Comparison of ENCODE assay signal across 6 cellular contexts in the genomic region with DNA sequence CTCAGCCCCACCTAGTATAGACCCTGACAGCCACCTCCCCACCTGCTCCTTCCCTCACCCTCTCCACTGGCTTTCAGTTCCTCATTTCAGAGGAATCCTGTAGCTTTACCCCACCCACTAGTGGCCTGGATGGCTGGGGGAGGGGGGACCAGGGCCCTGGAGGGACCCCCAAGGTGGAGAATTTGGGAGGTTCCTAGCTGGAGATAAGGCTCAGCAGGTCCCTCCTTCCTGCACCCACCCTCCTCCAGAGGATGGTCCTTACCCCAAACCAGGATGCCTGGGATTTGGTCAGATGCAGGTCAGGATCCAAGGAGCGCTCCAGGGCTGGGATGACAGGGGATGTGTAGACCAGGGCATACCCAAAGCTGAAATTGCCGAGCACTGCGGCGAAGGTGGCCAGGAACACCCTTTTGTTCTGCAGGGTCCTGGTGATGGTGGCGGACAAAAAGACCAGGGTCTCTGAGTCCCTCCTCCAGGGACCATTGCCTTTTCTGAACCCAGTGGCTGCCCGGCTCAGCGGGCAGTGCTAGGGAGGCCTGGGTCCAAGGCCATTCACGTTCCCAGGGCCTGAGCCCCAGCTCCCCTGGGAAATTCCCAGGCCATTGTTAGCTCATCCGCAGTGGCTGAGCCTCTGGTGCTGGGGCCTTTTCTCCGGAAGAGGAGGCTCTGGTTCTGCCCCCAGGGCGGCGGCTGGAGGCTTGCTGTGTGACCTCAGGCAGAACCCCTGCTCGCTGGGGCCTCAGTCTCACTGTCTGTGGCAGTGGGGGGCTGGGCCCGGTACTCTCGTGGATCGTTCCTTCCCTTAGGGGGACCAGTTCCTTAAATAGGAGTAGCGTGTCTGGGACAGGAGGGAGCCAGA. TPM values are rescaled to one million over a fixed set of nuclear protein-coding genes. Genes with fewer than 3 reads are reported as not detected.
DNase-seq lines count a peak whose midpoint lies in the region; ATAC-seq and TF ChIP-seq lines count a peak whose summit lies in the region.

No MANE protein-coding gene starts in this region.

- H3K4me1 Mint-ChIP-seq in activated CD4-positive, alpha-beta memory T cell treated with anti-CD3 and anti-CD28 coated beads, Interleukin-2, amount 10 ng/mL, durations not matched to agents 7 days and 5 days, result peaks cover 13% of the 10 kb centered on the region

- no peak overlapping the region for H3K27ac Mint-ChIP-seq in activated CD4-positive, alpha-beta memory T cell treated with anti-CD3 and anti-CD28 coated beads, Interleukin-2, amount 10 ng/mL, durations not matched to agents 7 days and 5 days

- POLR2A ChIA-PET in activated CD4-positive, alpha-beta memory T cell treated with anti-CD3 and anti-CD28 coated beads, Interleukin-2, amount 10 ng/mL, durations not matched to agents 7 days and 5 days (lab: Charles Lee), result interaction anchor here (0.6 to 3.0 kb wide), 5 partner anchors 16 to 130 kb away, joined by 3 to 6 read pairs (median 5); a partner anchor contains a TSS
- POLR2A ChIA-PET in HEK293T (lab: Yijun Ruan, JAX), result interaction anchor here (1.0 to 1.5 kb wide), 4 partner anchors 16 to 130 kb away, joined by 3 to 6 read pairs (median 4); a partner anchor contains a TSS

- no peaks in the 10 kb centered on the region for H3K36me3 Mint-ChIP-seq in activated CD4-positive, alpha-beta memory T cell treated with anti-CD3 and anti-CD28 coated beads, Interleukin-2, amount 10 ng/mL, durations not matched to agents 7 days and 5 days (ENCODE audit: low read depth)

- DNase-seq in activated CD4-positive, alpha-beta memory T cell treated with anti-CD3 and anti-CD28 coated beads, Interleukin-2, amount 10 ng/mL, durations not matched to agents 7 days and 5 days, result no peak
- no peak for DNase-seq in left lobe of liver (ENCODE audit: low spot score)
- no peak for DNase-seq in NCI-H2107 treated with DMSO at 0.1 percent for 48 hours (lab: John Stamatoyannopoulos, UW; ENCODE audit: unreplicated experiment)
- DNase-seq in HEK293T (ENCODE audit: extremely low spot score), result no peak

- H3K27me3 Mint-ChIP-seq in activated CD4-positive, alpha-beta memory T cell treated with anti-CD3 and anti-CD28 coated beads, Interleukin-2, amount 10 ng/mL, durations not matched to agents 7 days and 5 days, result peaks cover 9% of the 10 kb centered on the region

- CTCF ChIA-PET in activated CD4-positive, alpha-beta memory T cell treated with anti-CD3 and anti-CD28 coated beads, Interleukin-2, amount 10 ng/mL, durations not matched to agents 7 days and 5 days (lab: Charles Lee), result interaction anchor here (1.7 kb wide), 1 partner anchor 334 kb away, joined by 4 read pairs; no protein-coding TSS in a partner anchor
- CTCF ChIA-PET in HEK293T (lab: Yijun Ruan, JAX), result no interaction called here

- H3K9me3 Mint-ChIP-seq in activated CD4-positive, alpha-beta memory T cell treated with anti-CD3 and anti-CD28 coated beads, Interleukin-2, amount 10 ng/mL, durations not matched to agents 7 days and 5 days, result no peaks in the 10 kb centered on the region

- H3K4me3 Mint-ChIP-seq in activated CD4-positive, alpha-beta memory T cell treated with anti-CD3 and anti-CD28 coated beads, Interleukin-2, amount 10 ng/mL, durations not matched to agents 7 days and 5 days, result peak overlapping the region; percentile 37

- peak; percentile 13 for ATAC-seq in GM18870 (IDR thresholded peaks at IDR 0.05; ENCODE audit: unreplicated experiment)
- ATAC-seq in HG03039 (IDR thresholded peaks at IDR 0.05; ENCODE audit: unreplicated experiment), result peak; percentile 23
- ATAC-seq in left lobe of liver, result peak; percentile 15

TF ChIP-seq in HEK293T, 16 proteins besides CTCF, POLR2A, EP300 and RAD21:
- TF ChIP-seq ZNF384 (IDR thresholded peaks at IDR 0.05) (no peak), ELF4 (IDR thresholded peaks at IDR 0.05) (no peak), FOXA1 (IDR thresholded peaks at IDR 0.05) (no peak), FOXK2 (IDR thresholded peaks at IDR 0.05) (no peak), LEF1 (IDR thresholded peaks at IDR 0.05; ENCODE audit: borderline replicate concordance) (no peak), CTBP1 (IDR thresholded peaks at IDR 0.05; ENCODE audit: borderline replicate concordance) (no peak), ARNT (IDR thresholded peaks at IDR 0.05) (no peak), SP1 (IDR thresholded peaks at IDR 0.05) (no peak), HDGF (IDR thresholded peaks at IDR 0.05; ENCODE audit: borderline replicate concordance) (no peak), L3MBTL2 (conservative IDR thresholded peaks at IDR 0.05) (no peak)
- TF ChIP-seq, protein P1, sequence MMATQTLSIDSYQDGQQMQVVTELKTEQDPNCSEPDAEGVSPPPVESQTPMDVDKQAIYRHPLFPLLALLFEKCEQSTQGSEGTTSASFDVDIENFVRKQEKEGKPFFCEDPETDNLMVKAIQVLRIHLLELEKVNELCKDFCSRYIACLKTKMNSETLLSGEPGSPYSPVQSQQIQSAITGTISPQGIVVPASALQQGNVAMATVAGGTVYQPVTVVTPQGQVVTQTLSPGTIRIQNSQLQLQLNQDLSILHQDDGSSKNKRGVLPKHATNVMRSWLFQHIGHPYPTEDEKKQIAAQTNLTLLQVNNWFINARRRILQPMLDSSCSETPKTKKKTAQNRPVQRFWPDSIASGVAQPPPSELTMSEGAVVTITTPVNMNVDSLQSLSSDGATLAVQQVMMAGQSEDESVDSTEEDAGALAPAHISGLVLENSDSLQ (IDR thresholded peaks at IDR 0.05), result no peak

RNA-seq across cellular contexts. Expression of a gene that starts 0.7 kb away (rescaled TPM):
- 1 to 10 TPM; 1.2 to 2.0 TPM for total RNA-seq in activated CD4-positive, alpha-beta memory T cell treated with anti-CD3 and anti-CD28 coated beads, Interleukin-2, amount 10 ng/mL, durations not matched to agents 7 days and 5 days
- 1.3 TPM for total RNA-seq in left lobe of liver

RNA-seq across cellular contexts. Expression of a gene that starts 18.4 kb away (rescaled TPM):
- total RNA-seq in activated CD4-positive, alpha-beta memory T cell treated with anti-CD3 and anti-CD28 coated beads, Interleukin-2, amount 10 ng/mL, durations not matched to agents 7 days and 5 days, result 1 to 10 TPM in 1 of 2 experiments, under 1 TPM in 1; 0.68 to 1.2 TPM
- 30.0 TPM for total RNA-seq in left lobe of liver

RNA-seq across cellular contexts. Expression of a gene that starts 46.5 kb away (rescaled TPM):
- total RNA-seq in activated CD4-positive, alpha-beta memory T cell treated with anti-CD3 and anti-CD28 coated beads, Interleukin-2, amount 10 ng/mL, durations not matched to agents 7 days and 5 days, result not detected
- total RNA-seq in left lobe of liver, result not detected

RNA-seq across cellular contexts. Expression of a gene that starts 56.1 kb away (rescaled TPM):
- total RNA-seq in activated CD4-positive, alpha-beta memory T cell treated with anti-CD3 and anti-CD28 coated beads, Interleukin-2, amount 10 ng/mL, durations not matched to agents 7 days and 5 days, result 1 to 10 TPM; 2.1 to 2.4 TPM
- 21.4 TPM for total RNA-seq in left lobe of liver

RNA-seq across cellular contexts. Expression of a gene that starts 56.3 kb away (rescaled TPM):
- not detected for total RNA-seq in activated CD4-positive, alpha-beta memory T cell treated with anti-CD3 and anti-CD28 coated beads, Interleukin-2, amount 10 ng/mL, durations not matched to agents 7 days and 5 days
- total RNA-seq in left lobe of liver, result 18.0 TPM

Comparison
In these comparisons a context has a peak if more than half of its experiments do, and no peak if none do; other contexts are left out.
1. RNA of a gene that starts 18.4 kb away (total RNA-seq): 30.0 TPM in left lobe of liver (single experiment); 0.68 to 1.2 TPM in activated CD4-positive, alpha-beta memory T cell treated with anti-CD3 and anti-CD28 coated beads, Interleukin-2, amount 10 ng/mL, durations not matched to agents 7 days and 5 days; every median in the first group is over 10 times any median in the second.
2. Peak in every context shown above with its lines, with median percentiles within 50 percentile points of each other: ATAC-seq.